In the genomic region with DNA sequence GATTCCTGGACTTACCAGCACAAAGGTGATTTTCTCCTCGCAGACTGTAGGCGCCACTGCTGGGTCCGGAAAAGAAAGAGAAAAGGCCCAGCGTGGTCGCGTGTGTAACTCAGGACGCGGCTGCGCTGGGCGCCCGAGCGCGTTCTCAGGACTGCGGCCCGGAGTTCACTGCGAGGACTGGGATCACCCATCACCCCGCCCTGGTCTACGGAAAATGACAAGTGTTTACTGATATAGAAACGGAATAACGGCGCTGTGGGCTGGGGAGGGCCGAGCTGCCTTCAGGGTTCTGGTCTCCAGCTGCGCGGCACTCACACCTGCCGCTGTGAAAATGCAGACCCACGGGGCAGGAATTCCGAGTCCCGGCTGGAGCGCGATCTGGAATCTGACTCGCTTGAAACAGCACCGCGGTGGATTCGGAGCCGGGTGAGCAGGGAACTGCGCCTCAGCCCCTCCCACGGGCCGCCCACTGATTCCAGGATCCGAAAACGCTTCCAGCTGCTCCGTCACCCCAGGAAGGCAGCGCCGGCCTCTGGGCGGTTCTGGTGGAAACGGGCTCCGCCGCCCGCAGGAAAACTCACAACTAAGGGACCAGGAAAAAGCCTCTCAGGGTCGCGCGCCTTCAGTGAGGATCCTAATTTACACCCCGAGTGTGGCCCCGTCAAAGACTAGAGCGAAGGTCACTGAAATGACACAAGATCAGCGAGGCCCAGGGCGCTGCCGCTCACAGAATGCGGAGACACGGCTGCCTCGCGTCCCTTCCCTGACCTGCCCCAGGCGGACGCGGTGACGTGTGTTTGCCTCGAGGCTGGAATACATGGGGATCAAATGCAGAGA, we compare ENCODE assay signal across 8 cellular contexts.
A peak's percentile ranks its signal among the peaks of the same experiment; 100 is the strongest.
DNase-seq lines count a peak whose midpoint lies in the region; ATAC-seq and TF ChIP-seq lines count a peak whose summit lies in the region.

No MANE protein-coding gene starts in this region.

- CTCF ChIA-PET in GM10248 (lab: Yijun Ruan, JAX), result interaction anchor here (0.9 to 2.7 kb wide), 9 partner anchors 9 to 323 kb away, joined by 3 to 25 read pairs (median 4); partner anchors contain the start of gene POLR1H

- H3K4me3 Mint-ChIP-seq in memory B cell, result peak overlapping the region; percentile 93

- H3K9me3 Mint-ChIP-seq in memory B cell, result no peaks in the 10 kb centered on the region

- ATAC-seq in HG03135 (IDR thresholded peaks at IDR 0.05; ENCODE audit: unreplicated experiment) (peak; percentile 63), memory B cell (ENCODE audit: low read depth) (peak; percentile 81), GM18873 (IDR thresholded peaks at IDR 0.05; ENCODE audit: low FRiP score, unreplicated experiment) (no peak)

- peaks cover 6% of the 10 kb centered on the region for H3K4me1 ChIP-seq in endocrine pancreas (ENCODE audit: control insufficient read depth, insufficient read depth, low read length)

- peaks cover 29% of the 10 kb centered on the region for H3K4me1 Mint-ChIP-seq in memory B cell

- peak overlapping the region; percentile 72 for H3K4me3 ChIP-seq in endocrine pancreas (ENCODE audit: control insufficient read depth, insufficient read depth, low read length)

- H3K36me3 ChIP-seq in endocrine pancreas (ENCODE audit: control insufficient read depth, insufficient read depth, low read length), result no peaks in the 10 kb centered on the region

- peak; percentile 57 for TF ChIP-seq CTCF in GM10248 (IDR thresholded peaks at IDR 0.05; ENCODE audit: control extremely low read depth, extremely low read depth, low read depth, missing control alignments)

- H3K9ac ChIP-seq in endocrine pancreas (ENCODE audit: control insufficient read depth, insufficient read depth, low read length), result peak overlapping the region; percentile 74

- peak overlapping the region; percentile 4 for H3K27ac Mint-ChIP-seq in memory B cell

- H3K9me3 ChIP-seq in endocrine pancreas (ENCODE audit: control insufficient read depth, low read length), result no peaks in the 10 kb centered on the region

- H3K36me3 Mint-ChIP-seq in memory B cell, result peaks cover 6% of the 10 kb centered on the region

- H3K27me3 Mint-ChIP-seq in memory B cell, result peaks cover 36% of the 10 kb centered on the region

- POLR2A ChIA-PET in GM10248 (lab: Yijun Ruan, JAX), result no interaction called here

- no peaks in the 10 kb centered on the region for H3K27me3 ChIP-seq in endocrine pancreas (ENCODE audit: control insufficient read depth, insufficient read depth, low read length)

- peak; percentile 72 for DNase-seq in GM10248 (ENCODE audit: extremely low spot score)
- DNase-seq in NCI-H69 (lab: John Stamatoyannopoulos, UW), result peak; percentile 88
- peak; percentile 60 for DNase-seq in activated CD8-positive, alpha-beta memory T cell treated with anti-CD3 and anti-CD28 coated beads, Interleukin-2, amount 50 U/mL, for 4 hours
- peak; percentile 44 to 52 for DNase-seq in memory B cell (ENCODE audit: low spot score in 2 of 2)
- DNase-seq in stimulated activated CD8-positive, alpha-beta memory T cell treated with anti-CD3 and anti-CD28 coated beads, Interleukin-15, amount 100 ng/mL, for 24 hours (ENCODE audit: low read depth), result peak; percentile 9

Comparison
In these comparisons a context has a peak if more than half of its experiments do, and no peak if none do; other contexts are left out.
1. DNase-seq: peak in every context shown above with its lines; median percentile 88 in NCI-H69; 72 in GM10248; 60 in activated CD8-positive, alpha-beta memory T cell treated with anti-CD3 and anti-CD28 coated beads, Interleukin-2, amount 50 U/mL, for 4 hours; 48 in memory B cell; 9 in stimulated activated CD8-positive, alpha-beta memory T cell treated with anti-CD3 and anti-CD28 coated beads, Interleukin-15, amount 100 ng/mL, for 24 hours.